In the genomic region with DNA sequence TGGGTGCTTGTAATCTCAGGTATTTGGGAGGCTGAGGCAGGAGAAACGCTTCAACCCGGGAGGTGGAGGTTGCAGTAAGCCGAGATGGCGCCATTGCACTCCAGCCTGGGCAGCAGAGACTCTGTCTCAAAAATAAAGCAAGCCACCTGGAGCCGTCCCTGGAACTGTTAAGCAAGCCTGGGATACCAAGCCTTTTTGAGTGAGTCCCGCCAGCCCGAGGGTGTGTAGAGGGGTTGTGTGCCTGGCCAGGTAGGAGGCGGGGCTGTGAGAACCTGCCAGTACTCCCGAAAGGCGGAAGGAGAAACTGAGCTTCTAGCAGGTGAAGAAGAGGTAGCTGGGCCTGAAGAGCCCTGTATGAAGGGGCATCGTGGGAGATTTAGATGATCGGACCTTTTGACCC, we compare ENCODE assay signal across 11 cellular contexts. TPM values are rescaled to one million over a fixed set of nuclear protein-coding genes. Genes with fewer than 3 reads are reported as not detected.
DNase-seq lines count a peak whose midpoint lies in the region; ATAC-seq and TF ChIP-seq lines count a peak whose summit lies in the region.
"Had no signal": no experiment of that assay in that cellular context is flagged by ENCODE, and none has a peak within 500 bp of the region (broad histone marks: within the 10 kb centered on the region; RNA-seq: fewer than 3 reads in every experiment).

No MANE protein-coding gene starts in this region.

- intact Hi-C loops in heart right ventricle (cut with DNase I) (loop anchor here in 3 of 10 donors (5.0 kb wide), 3 partner anchors 53 to 72 kb away; a partner anchor contains a TSS), cardiac septum (cut with DNase I) (loop anchor here (5.0 kb wide), 1 partner anchor 58 kb away; a partner anchor contains a TSS), uterus (cut with DNase I; ENCODE audit: low total_unique reads) (no loop called here)

- peaks cover 71% of the 10 kb centered on the region for H3K79me2 ChIP-seq in osteoblast (ENCODE audit: insufficient read depth, low read length)

- TF ChIP-seq POLR2A in uterus (IDR thresholded peaks at IDR 0.05) = no peak

- 84% methylated on average over 12 of the region's 12 CpGs for WGBS in heart right ventricle, 2 donors
- 49 to 62% methylated on average over 12 of the region's 12 CpGs for WGBS in esophagus, 2 donors

- H3K36me3 ChIP-seq in heart right ventricle = peaks cover 0 to 31% (median 0%) of the 10 kb centered on the region in 9 donors
- peaks cover 0 to 13% of the 10 kb centered on the region in 2 donors for H3K36me3 ChIP-seq in esophagus (ENCODE audit: control insufficient read depth in 2 of 2, insufficient read depth in 2 of 2, low read length in 1 of 2)
- peaks cover 13% of the 10 kb centered on the region for H3K36me3 ChIP-seq in osteoblast (ENCODE audit: insufficient read depth, low read length)
- no peaks in the 10 kb centered on the region for H3K36me3 ChIP-seq in uterus

- ATAC-seq in heart right ventricle (no peak), HG02970 (IDR thresholded peaks at IDR 0.05; ENCODE audit: low FRiP score, unreplicated experiment) (no peak)

- peaks cover 54 to 86% (median 81%) of the 10 kb centered on the region in 9 donors for H3K4me1 ChIP-seq in heart right ventricle
- peaks cover 15 to 46% of the 10 kb centered on the region in 2 donors for H3K4me1 ChIP-seq in esophagus (ENCODE audit: control insufficient read depth in 2 of 2, insufficient read depth in 2 of 2, low read length in 1 of 2)
- peaks cover 72% of the 10 kb centered on the region for H3K4me1 ChIP-seq in osteoblast (ENCODE audit: insufficient read depth, low read length)
- H3K4me1 ChIP-seq in uterus = peaks cover 23 to 44% of the 10 kb centered on the region in 2 donors

- H4K20me1 ChIP-seq in osteoblast (ENCODE audit: insufficient read depth, low read length) = peaks cover 19% of the 10 kb centered on the region

- H3K4me3 ChIP-seq in heart right ventricle (no peak overlapping the region), esophagus (ENCODE audit: low read depth in 1 of 2, low read length in 2 of 2) (peak overlapping the region in 1 of 2 donors; percentile 19), osteoblast (ENCODE audit: insufficient read depth, low read length) (peak overlapping the region; percentile 7), uterus (no peak overlapping the region)

- no peak for DNase-seq in heart right ventricle
- DNase-seq in cardiac septum (ENCODE audit: low spot score) = no peak
- DNase-seq in osteoblast (ENCODE audit: insufficient read length, low spot score, missing footprints) = no peak
- no peak for DNase-seq in uterus
- no peak for DNase-seq in NCI-H1048 (lab: John Stamatoyannopoulos, UW)
- no peak for DNase-seq in pons (ENCODE audit: low spot score)
- DNase-seq: activated CD4-positive, alpha-beta T cell treated with anti-CD3 and anti-CD28 coated beads for 48 hours; activated gamma-delta T cell; NCI-H526 treated with DMSO at 0.1 percent for 48 hours had no signal

- peak overlapping the region; percentile 93 for H3K4me2 ChIP-seq in osteoblast (ENCODE audit: insufficient read depth, low read length)

- TF ChIP-seq CTCF in heart right ventricle (IDR thresholded peaks at IDR 0.05) (no peak), osteoblast (IDR thresholded peaks at IDR 0.05; ENCODE audit: extremely low read depth, low read depth, low read length) (no peak), uterus (IDR thresholded peaks at IDR 0.05) (no peak)

- no peak overlapping the region for H2AFZ ChIP-seq in osteoblast (ENCODE audit: low read length)

- H3K9me3 ChIP-seq in heart right ventricle (no peaks in the 10 kb centered on the region), esophagus (ENCODE audit: control insufficient read depth in 2 of 2, insufficient read depth in 1 of 2, low read depth in 1 of 2, low read length in 1 of 2) (no peaks in the 10 kb centered on the region), osteoblast (ENCODE audit: low read depth, low read length) (no peaks in the 10 kb centered on the region), uterus (no peaks in the 10 kb centered on the region)

- H3K27me3 ChIP-seq in heart right ventricle = no peaks in the 10 kb centered on the region
- H3K27me3 ChIP-seq in esophagus (ENCODE audit: control insufficient read depth in 1 of 2, insufficient read depth in 2 of 2, low read length in 2 of 2) = no peaks in the 10 kb centered on the region
- no peaks in the 10 kb centered on the region for H3K27me3 ChIP-seq in osteoblast (ENCODE audit: insufficient read depth, low read length)
- no peaks in the 10 kb centered on the region for H3K27me3 ChIP-seq in uterus

- H3K27ac ChIP-seq in heart right ventricle = peak overlapping the region; percentile 27 to 100 (median 99)
- peak overlapping the region; percentile 97 to 98 for H3K27ac ChIP-seq in esophagus (ENCODE audit: low read depth in 2 of 2, low read length in 1 of 2)
- H3K27ac ChIP-seq in osteoblast (ENCODE audit: low read depth, low read length) = peak overlapping the region; percentile 74
- H3K27ac ChIP-seq in uterus = peak overlapping the region; percentile 95 to 96

RNA-seq across cellular contexts. Expression of a gene that starts 52.4 kb away (rescaled TPM):
- total RNA-seq in heart right ventricle (100 to 1,000 TPM in 1 of 10 donors, 10 to 100 TPM in 9; 63.2 to 115 (median 82.4) TPM), cardiac septum (115 TPM), osteoblast (144 and 162 TPM in 2 replicates), uterus (100 to 1,000 TPM in 3 of 4 donors, 10 to 100 TPM in 1; 56.2 to 177 (median 127) TPM)
- polyA plus RNA-seq in heart right ventricle (10 to 100 TPM; 34.7 to 94.1 TPM), esophagus (10 to 100 TPM; 57.8 to 63.8 TPM)

RNA-seq across cellular contexts. Expression of a gene that starts 58.5 kb away (rescaled TPM):
- 10 to 100 TPM; 26.7 to 47.8 (median 41.5) TPM for total RNA-seq in heart right ventricle
- 10 to 100 TPM; 29.4 to 63.0 TPM for polyA plus RNA-seq in heart right ventricle
- 24.0 TPM for total RNA-seq in cardiac septum
- polyA plus RNA-seq in esophagus = 10 to 100 TPM; 20.1 to 31.8 TPM
- total RNA-seq in osteoblast = 25.9 and 26.8 TPM in 2 replicates
- 10 to 100 TPM in 3 of 4 donors, 1 to 10 TPM in 1; 3.8 to 53.8 (median 14.9) TPM for total RNA-seq in uterus
